24 cellular contexts compared by ENCODE assay signal in genomic region chr10:77311186-77311585, GRCh38.
DNase-seq lines count a peak whose midpoint lies in the region; ATAC-seq, FAIRE-seq and TF ChIP-seq lines count a peak whose summit lies in the region.
"Had no signal": no experiment of that assay in that cellular context is flagged by ENCODE, and none has a peak within 500 bp of the region (broad histone marks: within the 10 kb centered on the region; RNA-seq: fewer than 3 reads in every experiment).

No MANE protein-coding gene starts in this region.

- CTCF ChIA-PET in HepG2 (lab: Yijun Ruan, JAX; ENCODE audit: low intra/inter-chr PET ratio, low total read pairs): no interaction called here

- H3K9me3 Mint-ChIP-seq in endodermal cell: no peaks in the 10 kb centered on the region
- H3K9me3 Mint-ChIP-seq: activated CD4-positive, alpha-beta T cell treated with anti-CD3 and anti-CD28 coated beads, Interleukin-2, amount 10 ng/mL, durations not matched to agents 24 days and 14 days; stimulated activated effector memory CD8-positive, alpha-beta T cell treated with anti-CD3 and anti-CD28 coated beads, Interleukin-12 subunit alpha, Interleukin-12 subunit beta, amount 100 ng/mL, for 72 hours had no signal

- no peak overlapping the region for H3K27ac Mint-ChIP-seq in endodermal cell
- H3K27ac Mint-ChIP-seq: activated CD4-positive, alpha-beta T cell treated with anti-CD3 and anti-CD28 coated beads, Interleukin-2, amount 10 ng/mL, durations not matched to agents 24 days and 14 days; activated T-cell treated with anti-CD3 and anti-CD28 coated beads, Interleukin-2, amount 50 U/mL, for 72 hours; stimulated activated effector memory CD8-positive, alpha-beta T cell treated with anti-CD3 and anti-CD28 coated beads, Interleukin-12 subunit alpha, Interleukin-12 subunit beta, amount 100 ng/mL, for 72 hours had no signal

- H3F3A ChIP-seq in neural cell (ENCODE audit: insufficient read depth, low read length, poor library complexity, severe bottlenecking): peaks cover 3% of the 10 kb centered on the region

- H3K9me3 ChIP-seq in HepG2 (ENCODE audit: low read length): no peaks in the 10 kb centered on the region
- no peaks in the 10 kb centered on the region for H3K9me3 ChIP-seq in right lobe of liver
- no peaks in the 10 kb centered on the region for H3K9me3 ChIP-seq in endodermal cell (ENCODE audit: control insufficient read depth, low read length)
- H3K9me3 ChIP-seq in neural cell (ENCODE audit: low read length): no peaks in the 10 kb centered on the region
- no peaks in the 10 kb centered on the region for H3K9me3 ChIP-seq in left ventricle myocardium inferior (replicated peaks)
- H3K9me3 ChIP-seq: adrenal gland, gastrocnemius medialis, spleen had no signal

- H4K20me1 ChIP-seq in HepG2 (ENCODE audit: insufficient read depth, low read length): no peaks in the 10 kb centered on the region
- no peaks in the 10 kb centered on the region for H4K20me1 ChIP-seq in neural cell (ENCODE audit: insufficient read depth)

- DNase-seq in HepG2 (ENCODE audit: low spot score) (no peak), right lobe of liver (no peak), endodermal cell (peak; percentile 66), left ventricle myocardium inferior (no peak), GDM1 (lab: John Stamatoyannopoulos, UW) (no peak), middle frontal gyrus (ENCODE audit: extremely low spot score, low spot score) (no peak)
- DNase-seq: activated CD4-positive, alpha-beta T cell treated with anti-CD3 and anti-CD28 coated beads, Interleukin-2, amount 10 ng/mL, durations not matched to agents 24 days and 14 days; activated naive CD4-positive, alpha-beta T cell treated with Interleukin-2 at 50 U/mL for 16 hours; activated T-cell treated with anti-CD3 and anti-CD28 coated beads, Interleukin-2, amount 50 U/mL, for 72 hours; adrenal gland; gastrocnemius medialis; HCEC 1CT; mammary epithelial cell; NCI-H1436; NCI-H2171; spleen; stimulated activated CD4-positive, alpha-beta T cell treated with anti-CD3 and anti-CD28 coated beads, Interleukin-2, amount 100 ng/mL, for 48 hours; substantia nigra had no signal

- H3K4me3 ChIP-seq in HepG2 (replicated peaks in 1 of 3; ENCODE audit: insufficient read depth in 1 of 3, low read depth in 2 of 3, low read length in 3 of 3): no peak overlapping the region
- H3K4me3 ChIP-seq in right lobe of liver: no peak overlapping the region
- no peak overlapping the region for H3K4me3 ChIP-seq in endodermal cell (ENCODE audit: low read length)
- H3K4me3 ChIP-seq in neural cell (ENCODE audit: low read length): peak overlapping the region; percentile 29
- no peak overlapping the region for H3K4me3 ChIP-seq in left ventricle myocardium inferior
- H3K4me3 ChIP-seq: adrenal gland, gastrocnemius medialis, spleen had no signal

- TF ChIP-seq RAD21 in HepG2 (CRISPR knock-in tag; IDR thresholded peaks at IDR 0.05): no peak
- TF ChIP-seq RAD21 in neural cell (conservative IDR thresholded peaks at IDR 0.05): no peak

- peaks cover 32% of the 10 kb centered on the region for H3K27me3 Mint-ChIP-seq in endodermal cell (ENCODE audit: insufficient read depth)
- H3K27me3 Mint-ChIP-seq: activated CD4-positive, alpha-beta T cell treated with anti-CD3 and anti-CD28 coated beads, Interleukin-2, amount 10 ng/mL, durations not matched to agents 24 days and 14 days had no signal

- no peak for TF ChIP-seq EP300 in HepG2 (IDR thresholded peaks at IDR 0.05; ENCODE audit: low read depth in 2 of 2, low read length in 2 of 2)
- no peak for TF ChIP-seq EP300 in HepG2 (CRISPR knock-in tag; IDR thresholded peaks at IDR 0.05; ENCODE audit: borderline replicate concordance)
- no peak for TF ChIP-seq EP300 in neural cell (conservative IDR thresholded peaks at IDR 0.05; ENCODE audit: poor library complexity, severe bottlenecking)

- POLR2A ChIA-PET in HepG2 (lab: Yijun Ruan, JAX): no interaction called here

- TF ChIP-seq CTCF in HepG2 (CRISPR knock-in tag; IDR thresholded peaks at IDR 0.05) (no peak), right lobe of liver (IDR thresholded peaks at IDR 0.05) (no peak), endodermal cell (conservative IDR thresholded peaks at IDR 0.05) (no peak), neural cell (IDR thresholded peaks at IDR 0.05; ENCODE audit: poor library complexity, severe bottlenecking) (no peak), left ventricle myocardium inferior (IDR thresholded peaks at IDR 0.05; ENCODE audit: borderline replicate concordance) (no peak)

- H3K27ac ChIP-seq in HepG2 (ENCODE audit: extremely low read length, insufficient read depth, low read length): no peak overlapping the region
- H3K27ac ChIP-seq in right lobe of liver: no peak overlapping the region
- H3K27ac ChIP-seq in endodermal cell (ENCODE audit: low read depth, low read length): no peak overlapping the region
- H3K27ac ChIP-seq in neural cell (ENCODE audit: low read length): peak overlapping the region; percentile 35
- H3K27ac ChIP-seq in left ventricle myocardium inferior (replicated peaks): no peak overlapping the region
- H3K27ac ChIP-seq: adrenal gland, gastrocnemius medialis, spleen had no signal

- H3K4me1 ChIP-seq in HepG2 (ENCODE audit: insufficient read depth, low read length) (no peaks in the 10 kb centered on the region), right lobe of liver (peaks cover 0 to 6% (median 0%) of the 10 kb centered on the region in 4 donors), endodermal cell (ENCODE audit: control insufficient read depth, insufficient read depth, low read length) (no peaks in the 10 kb centered on the region), left ventricle myocardium inferior (no peaks in the 10 kb centered on the region)
- H3K4me1 ChIP-seq: adrenal gland, spleen had no signal

- no peak overlapping the region for H2AFZ ChIP-seq in HepG2 (ENCODE audit: low read length)
- no peak overlapping the region for H2AFZ ChIP-seq in neural cell (ENCODE audit: low read depth, low read length)

- H3K36me3 ChIP-seq in HepG2 (replicated peaks in 1 of 2; ENCODE audit: control insufficient read depth in 1 of 2, insufficient read depth in 2 of 2, low read length in 2 of 2) (no peaks in the 10 kb centered on the region), right lobe of liver (no peaks in the 10 kb centered on the region), endodermal cell (ENCODE audit: control insufficient read depth, insufficient read depth, low read length) (no peaks in the 10 kb centered on the region), neural cell (ENCODE audit: insufficient read depth, low read length) (no peaks in the 10 kb centered on the region), left ventricle myocardium inferior (no peaks in the 10 kb centered on the region)
- H3K36me3 ChIP-seq: adrenal gland, gastrocnemius medialis, spleen had no signal

- WGBS in HepG2 (ENCODE audit: low lambda C conversion rate): 0% methylated on average over 1 of the region's 2 CpGs
- no CpG with 5 or more reads among the region's 2 CpGs for WGBS in right lobe of liver (ENCODE audit: insufficient coverage, low coverage, low lambda C conversion rate, missing lambda C conversion rate)
- WGBS in endodermal cell (ENCODE audit: insufficient coverage in 1 of 2, insufficient read length in 1 of 2), 2 experiments: 69% methylated on average over 2 of the region's 2 CpGs; no CpG with 5 or more reads in 1 of the 2 experiments

- ATAC-seq in HepG2: no peak
- ATAC-seq in right lobe of liver: no peak
- no peak for ATAC-seq in GM18498 (IDR thresholded peaks at IDR 0.05; ENCODE audit: unreplicated experiment)
- ATAC-seq: activated T-cell treated with anti-CD3 and anti-CD28 coated beads, Interleukin-2, amount 50 U/mL, for 72 hours; gastrocnemius medialis; SK-N-SH treated with all-trans-retinoic acid at 6 μM for 48 hours; stimulated activated effector memory CD8-positive, alpha-beta T cell treated with anti-CD3 and anti-CD28 coated beads, Interleukin-12 subunit alpha, Interleukin-12 subunit beta, amount 100 ng/mL, for 72 hours had no signal

- peaks cover 18% of the 10 kb centered on the region for H3K4me1 Mint-ChIP-seq in endodermal cell
- H3K4me1 Mint-ChIP-seq: activated CD4-positive, alpha-beta T cell treated with anti-CD3 and anti-CD28 coated beads, Interleukin-2, amount 10 ng/mL, durations not matched to agents 24 days and 14 days; stimulated activated effector memory CD8-positive, alpha-beta T cell treated with anti-CD3 and anti-CD28 coated beads, Interleukin-12 subunit alpha, Interleukin-12 subunit beta, amount 100 ng/mL, for 72 hours had no signal

- H3K9me2 ChIP-seq in neural cell (ENCODE audit: insufficient read depth, low read length): no peaks in the 10 kb centered on the region

- no peaks in the 10 kb centered on the region for H3K36me3 Mint-ChIP-seq in endodermal cell (ENCODE audit: low read depth)
- H3K36me3 Mint-ChIP-seq: stimulated activated effector memory CD8-positive, alpha-beta T cell treated with anti-CD3 and anti-CD28 coated beads, Interleukin-12 subunit alpha, Interleukin-12 subunit beta, amount 100 ng/mL, for 72 hours had no signal

- H3K79me2 ChIP-seq in HepG2 (ENCODE audit: insufficient read depth, low read length): no peaks in the 10 kb centered on the region
- no peaks in the 10 kb centered on the region for H3K79me2 ChIP-seq in neural cell (replicated peaks; ENCODE audit: insufficient read depth, low read length)

- intact Hi-C loops in HepG2 (cut with micrococcal nuclease; ENCODE audit: unreplicated experiment): no loop called here
- intact Hi-C loops in right lobe of liver (cut with DNase I): no loop called here
- intact Hi-C loops in left ventricle myocardium inferior (cut with micrococcal nuclease): no loop called here

- no TSS peak for BruUV-seq in HepG2 (replicated peaks; lab: Mats Ljungman, UMichigan)

- H3K4me3 Mint-ChIP-seq in endodermal cell: no peak overlapping the region
- H3K4me3 Mint-ChIP-seq: activated CD4-positive, alpha-beta T cell treated with anti-CD3 and anti-CD28 coated beads, Interleukin-2, amount 10 ng/mL, durations not matched to agents 24 days and 14 days; activated T-cell treated with anti-CD3 and anti-CD28 coated beads, Interleukin-2, amount 50 U/mL, for 72 hours; stimulated activated effector memory CD8-positive, alpha-beta T cell treated with anti-CD3 and anti-CD28 coated beads, Interleukin-12 subunit alpha, Interleukin-12 subunit beta, amount 100 ng/mL, for 72 hours had no signal

- H3K4me2 ChIP-seq in HepG2 (ENCODE audit: low read depth, low read length) (no peak overlapping the region), neural cell (ENCODE audit: low read length) (no peak overlapping the region)

- TF ChIP-seq POLR2A in HepG2 (IDR thresholded peaks at IDR 0.05; ENCODE audit: insufficient read depth in 1 of 2, low read depth in 2 of 2, low read length in 2 of 2) (no peak), right lobe of liver (IDR thresholded peaks at IDR 0.05) (no peak)

- in situ Hi-C loops in HepG2 (cut with HindIII; ENCODE audit: extremely low pct_ligation_motif_present, low pct_unique_long_range_greater_than_20kb): no loop called here

- FAIRE-seq in HepG2 (lab: Jason Lieb, UNC): no peak
- FAIRE-seq: GM12892, urothelium cell line had no signal

- no peaks in the 10 kb centered on the region for H3K27me3 ChIP-seq in HepG2 (ENCODE audit: control insufficient read depth in 1 of 2, insufficient read depth in 2 of 2, low read length in 2 of 2)
- no peaks in the 10 kb centered on the region for H3K27me3 ChIP-seq in right lobe of liver
- peaks cover 13% of the 10 kb centered on the region for H3K27me3 ChIP-seq in endodermal cell (ENCODE audit: control insufficient read depth, insufficient read depth, low read length, poor library complexity, severe bottlenecking)
- H3K27me3 ChIP-seq in neural cell (ENCODE audit: insufficient read depth, low read depth, low read length): no peaks in the 10 kb centered on the region
- H3K27me3 ChIP-seq in left ventricle myocardium inferior (ENCODE audit: low read depth): peaks cover 75% of the 10 kb centered on the region
- H3K27me3 ChIP-seq: adrenal gland, gastrocnemius medialis had no signal

- H3K9ac ChIP-seq in HepG2 (ENCODE audit: insufficient read depth, low read depth, low read length) (no peak overlapping the region), endodermal cell (ENCODE audit: extremely low read depth, low read length, poor library complexity, severe bottlenecking) (no peak overlapping the region), neural cell (ENCODE audit: low read length) (no peak overlapping the region)
